13 cellular contexts compared by ENCODE assay signal in the genomic region with DNA sequence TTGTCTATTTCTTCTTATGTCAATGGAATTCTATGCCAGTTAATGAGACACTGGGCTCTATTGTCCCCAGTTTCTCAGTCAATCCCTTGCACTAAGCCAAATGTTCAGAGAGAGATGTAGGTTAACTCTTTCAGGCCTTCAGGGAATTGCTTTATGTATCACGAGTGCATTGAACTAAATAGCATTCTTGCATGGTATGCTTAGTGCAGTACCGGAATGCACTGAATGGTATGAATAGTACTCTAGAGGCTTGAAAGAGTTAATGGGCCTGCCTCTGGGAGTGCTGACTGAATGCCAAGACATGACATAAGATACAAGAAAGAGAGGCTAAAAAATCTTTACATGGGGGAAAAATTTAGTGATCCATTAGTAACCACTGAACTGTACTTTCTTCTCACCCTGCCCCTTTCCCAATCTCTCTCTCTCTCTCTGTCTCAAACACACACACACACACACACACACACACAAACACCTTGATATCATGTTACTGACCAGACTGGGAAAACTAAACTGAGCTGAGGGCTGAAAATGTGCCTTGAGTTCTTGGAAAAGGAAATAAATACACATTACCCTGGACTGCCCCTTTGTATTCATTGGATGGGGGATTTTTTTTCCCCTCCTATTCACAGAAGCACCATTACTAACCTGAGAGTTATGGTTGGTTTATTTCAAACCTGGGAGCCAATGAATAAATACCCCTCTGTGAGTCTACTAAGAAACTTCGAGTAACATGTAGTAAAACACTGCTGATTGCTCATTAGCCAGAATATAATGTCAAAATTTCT. TPM values are rescaled to one million over a fixed set of nuclear protein-coding genes. Genes with fewer than 3 reads are reported as not detected.
DNase-seq lines count a peak whose midpoint lies in the region; ATAC-seq and TF ChIP-seq lines count a peak whose summit lies in the region.
"Had no signal": no experiment of that assay in that cellular context is flagged by ENCODE, and none has a peak within 500 bp of the region (broad histone marks: within the 10 kb centered on the region; RNA-seq: fewer than 3 reads in every experiment).

No MANE protein-coding gene starts in this region.

- no peak overlapping the region for H3K27ac ChIP-seq in GM23338 (ENCODE audit: low read depth)
- peak overlapping the region; percentile 69 for H3K27ac ChIP-seq in SJCRH30
- no peak overlapping the region for H3K27ac ChIP-seq in WERI-Rb-1
- H3K27ac ChIP-seq: esophagus squamous epithelium, suprapubic skin had no signal

- H3K79me2 ChIP-seq in GM23338 (replicated peaks; ENCODE audit: insufficient read depth): no peaks in the 10 kb centered on the region

- no peak overlapping the region for H3K27ac Mint-ChIP-seq in GM23338

- no peak overlapping the region for H2AFZ ChIP-seq in GM23338

- H3K36me3 Mint-ChIP-seq in GM23338 (ENCODE audit: low read depth): no peaks in the 10 kb centered on the region

- no peaks in the 10 kb centered on the region for H3K36me3 ChIP-seq in GM23338 (ENCODE audit: insufficient read depth)
- no peaks in the 10 kb centered on the region for H3K36me3 ChIP-seq in SJCRH30
- no peaks in the 10 kb centered on the region for H3K36me3 ChIP-seq in WERI-Rb-1
- H3K36me3 ChIP-seq: esophagus squamous epithelium, suprapubic skin had no signal

- H3K9me3 Mint-ChIP-seq in GM23338: no peaks in the 10 kb centered on the region
- H3K9me3 Mint-ChIP-seq: central memory CD8-positive, alpha-beta T cell had no signal

- no peaks in the 10 kb centered on the region for H4K20me1 ChIP-seq in GM23338 (replicated peaks; ENCODE audit: insufficient read depth)

- DNase-seq in GM23338 (ENCODE audit: low spot score): no peak
- peak; percentile 48 to 80 for DNase-seq in SJCRH30
- DNase-seq in fibroblast of villous mesenchyme (ENCODE audit: low read depth): peak; percentile 21
- DNase-seq in retinal pigment epithelial cell (ENCODE audit: low read depth): peak; percentile 74
- DNase-seq in WERI-Rb-1: no peak
- DNase-seq in activated CD4-positive, alpha-beta T cell treated with anti-CD3 and anti-CD28 coated beads, Interleukin-2, amount 50 U/mL, for 4 hours: no peak
- no peak for DNase-seq in activated gamma-delta T cell treated with Interleukin-2 at 50 U/mL for 16 hours
- DNase-seq: activated CD4-positive, CD25-positive, alpha-beta regulatory T cell treated with anti-CD3 and anti-CD28 coated beads, Interleukin-2, amount 50 U/mL, for 72 hours; esophagus squamous epithelium; kidney; NCI-H1694 had no signal

- H3K4me3 Mint-ChIP-seq in GM23338: no peak overlapping the region
- H3K4me3 Mint-ChIP-seq: central memory CD8-positive, alpha-beta T cell had no signal

- H3K27me3 Mint-ChIP-seq in GM23338 (ENCODE audit: insufficient read depth, low read depth, poor library complexity): peaks cover 3% of the 10 kb centered on the region

- H3F3A ChIP-seq in GM23338 (replicated peaks; ENCODE audit: low read depth): no peaks in the 10 kb centered on the region

- no peak overlapping the region for H3K4me2 ChIP-seq in GM23338

- peaks cover 7% of the 10 kb centered on the region; the same call in 1 of the 2 replicates for H3K9me2 ChIP-seq in GM23338 (ENCODE audit: insufficient read depth)

- TF ChIP-seq CTCF in GM23338 (conservative IDR thresholded peaks at IDR 0.05; ENCODE audit: low read depth in 2 of 2) (no peak), fibroblast of villous mesenchyme (IDR thresholded peaks at IDR 0.05; ENCODE audit: insufficient read depth, low read depth, low read length) (no peak), retinal pigment epithelial cell (conservative IDR thresholded peaks at IDR 0.05; ENCODE audit: low read depth, low read length) (no peak), WERI-Rb-1 (IDR thresholded peaks at IDR 0.05; ENCODE audit: low read depth, low read length) (no peak)

- no peaks in the 10 kb centered on the region for H3K4me1 ChIP-seq in GM23338 (ENCODE audit: insufficient read depth)
- peaks cover 33% of the 10 kb centered on the region for H3K4me1 ChIP-seq in SJCRH30
- H3K4me1 ChIP-seq: suprapubic skin had no signal

- H3K4me3 ChIP-seq in GM23338: no peak overlapping the region
- H3K4me3 ChIP-seq in SJCRH30: no peak overlapping the region
- no peak overlapping the region for H3K4me3 ChIP-seq in fibroblast of villous mesenchyme (ENCODE audit: low read depth, low read length)
- no peak overlapping the region for H3K4me3 ChIP-seq in retinal pigment epithelial cell (ENCODE audit: low read length)
- H3K4me3 ChIP-seq in WERI-Rb-1 (ENCODE audit: low read depth, low read length): no peak overlapping the region
- H3K4me3 ChIP-seq: esophagus squamous epithelium, suprapubic skin had no signal

- H3K27me3 ChIP-seq in GM23338 (ENCODE audit: insufficient read depth): no peaks in the 10 kb centered on the region
- H3K27me3 ChIP-seq in SJCRH30: no peaks in the 10 kb centered on the region
- no peaks in the 10 kb centered on the region for H3K27me3 ChIP-seq in WERI-Rb-1 (ENCODE audit: insufficient read depth, low read depth, severe bottlenecking)
- H3K27me3 ChIP-seq: suprapubic skin had no signal

- peak; percentile 39; the same call in 2 of the 3 replicates for ATAC-seq in GM23338

- H3K9me3 ChIP-seq in SJCRH30 (replicated peaks): no peaks in the 10 kb centered on the region
- H3K9me3 ChIP-seq in WERI-Rb-1 (ENCODE audit: severe bottlenecking): no peaks in the 10 kb centered on the region
- H3K9me3 ChIP-seq: esophagus squamous epithelium, suprapubic skin had no signal

- H3K4me1 Mint-ChIP-seq in GM23338: peaks cover 3% of the 10 kb centered on the region; the same call in 2 of the 3 replicates
- H3K4me1 Mint-ChIP-seq: central memory CD8-positive, alpha-beta T cell had no signal

TF ChIP-seq in GM23338, 12 proteins besides CTCF, POLR2A, EP300 and RAD21 (continues in another document):
- TF ChIP-seq NANOG (IDR thresholded peaks at IDR 0.05; ENCODE audit: borderline replicate concordance) (no peak), POLR2AphosphoS5 (IDR thresholded peaks at IDR 0.05; ENCODE audit: low read depth) (no peak), EZH2phosphoT487 (IDR thresholded peaks at IDR 0.05; ENCODE audit: unreplicated experiment) (no peak), CREB1 (CRISPR knock-in tag; IDR thresholded peaks at IDR 0.05; ENCODE audit: low read depth) (no peak)
- TF ChIP-seq, protein P1, sequence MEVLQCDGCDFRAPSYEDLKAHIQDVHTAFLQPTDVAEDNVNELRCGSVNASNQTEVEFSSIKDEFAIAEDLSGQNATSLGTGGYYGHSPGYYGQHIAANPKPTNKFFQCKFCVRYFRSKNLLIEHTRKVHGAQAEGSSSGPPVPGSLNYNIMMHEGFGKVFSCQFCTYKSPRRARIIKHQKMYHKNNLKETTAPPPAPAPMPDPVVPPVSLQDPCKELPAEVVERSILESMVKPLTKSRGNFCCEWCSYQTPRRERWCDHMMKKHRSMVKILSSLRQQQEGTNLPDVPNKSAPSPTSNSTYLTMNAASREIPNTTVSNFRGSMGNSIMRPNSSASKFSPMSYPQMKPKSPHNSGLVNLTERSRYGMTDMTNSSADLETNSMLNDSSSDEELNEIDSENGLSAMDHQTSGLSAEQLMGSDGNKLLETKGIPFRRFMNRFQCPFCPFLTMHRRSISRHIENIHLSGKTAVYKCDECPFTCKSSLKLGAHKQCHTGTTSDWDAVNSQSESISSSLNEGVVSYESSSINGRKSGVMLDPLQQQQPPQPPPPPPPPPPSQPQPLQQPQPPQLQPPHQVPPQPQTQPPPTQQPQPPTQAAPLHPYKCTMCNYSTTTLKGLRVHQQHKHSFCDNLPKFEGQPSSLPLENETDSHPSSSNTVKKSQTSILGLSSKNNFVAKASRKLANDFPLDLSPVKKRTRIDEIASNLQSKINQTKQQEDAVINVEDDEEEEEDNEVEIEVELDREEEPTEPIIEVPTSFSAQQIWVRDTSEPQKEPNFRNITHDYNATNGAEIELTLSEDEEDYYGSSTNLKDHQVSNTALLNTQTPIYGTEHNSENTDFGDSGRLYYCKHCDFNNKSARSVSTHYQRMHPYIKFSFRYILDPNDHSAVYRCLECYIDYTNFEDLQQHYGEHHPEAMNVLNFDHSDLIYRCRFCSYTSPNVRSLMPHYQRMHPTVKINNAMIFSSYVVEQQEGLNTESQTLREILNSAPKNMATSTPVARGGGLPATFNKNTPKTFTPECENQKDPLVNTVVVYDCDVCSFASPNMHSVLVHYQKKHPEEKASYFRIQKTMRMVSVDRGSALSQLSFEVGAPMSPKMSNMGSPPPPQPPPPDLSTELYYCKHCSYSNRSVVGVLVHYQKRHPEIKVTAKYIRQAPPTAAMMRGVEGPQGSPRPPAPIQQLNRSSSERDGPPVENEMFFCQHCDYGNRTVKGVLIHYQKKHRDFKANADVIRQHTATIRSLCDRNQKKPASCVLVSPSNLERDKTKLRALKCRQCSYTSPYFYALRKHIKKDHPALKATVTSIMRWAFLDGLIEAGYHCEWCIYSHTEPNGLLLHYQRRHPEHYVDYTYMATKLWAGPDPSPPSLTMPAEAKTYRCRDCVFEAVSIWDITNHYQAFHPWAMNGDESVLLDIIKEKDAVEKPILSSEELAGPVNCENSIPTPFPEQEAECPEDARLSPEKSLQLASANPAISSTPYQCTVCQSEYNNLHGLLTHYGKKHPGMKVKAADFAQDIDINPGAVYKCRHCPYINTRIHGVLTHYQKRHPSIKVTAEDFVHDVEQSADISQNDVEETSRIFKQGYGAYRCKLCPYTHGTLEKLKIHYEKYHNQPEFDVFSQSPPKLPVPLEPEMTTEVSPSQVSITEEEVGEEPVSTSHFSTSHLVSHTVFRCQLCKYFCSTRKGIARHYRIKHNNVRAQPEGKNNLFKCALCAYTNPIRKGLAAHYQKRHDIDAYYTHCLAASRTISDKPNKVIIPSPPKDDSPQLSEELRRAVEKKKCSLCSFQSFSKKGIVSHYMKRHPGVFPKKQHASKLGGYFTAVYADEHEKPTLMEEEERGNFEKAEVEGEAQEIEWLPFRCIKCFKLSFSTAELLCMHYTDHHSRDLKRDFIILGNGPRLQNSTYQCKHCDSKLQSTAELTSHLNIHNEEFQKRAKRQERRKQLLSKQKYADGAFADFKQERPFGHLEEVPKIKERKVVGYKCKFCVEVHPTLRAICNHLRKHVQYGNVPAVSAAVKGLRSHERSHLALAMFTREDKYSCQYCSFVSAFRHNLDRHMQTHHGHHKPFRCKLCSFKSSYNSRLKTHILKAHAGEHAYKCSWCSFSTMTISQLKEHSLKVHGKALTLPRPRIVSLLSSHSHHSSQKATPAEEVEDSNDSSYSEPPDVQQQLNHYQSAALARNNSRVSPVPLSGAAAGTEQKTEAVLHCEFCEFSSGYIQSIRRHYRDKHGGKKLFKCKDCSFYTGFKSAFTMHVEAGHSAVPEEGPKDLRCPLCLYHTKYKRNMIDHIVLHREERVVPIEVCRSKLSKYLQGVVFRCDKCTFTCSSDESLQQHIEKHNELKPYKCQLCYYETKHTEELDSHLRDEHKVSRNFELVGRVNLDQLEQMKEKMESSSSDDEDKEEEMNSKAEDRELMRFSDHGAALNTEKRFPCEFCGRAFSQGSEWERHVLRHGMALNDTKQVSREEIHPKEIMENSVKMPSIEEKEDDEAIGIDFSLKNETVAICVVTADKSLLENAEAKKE (CRISPR knock-in tag; IDR thresholded peaks at IDR 0.05): no peak

RNA-seq across cellular contexts. Expression of a gene that starts 35.4 kb away (rescaled TPM):
- total RNA-seq in GM23338 (2014; rRNA removed; shearing (Covaris generic)): 0.54 and 1.2 TPM in 2 replicates
- polyA plus RNA-seq in GM23338 (2016; fragmentation: Nextera tagmentation; extraction: Ambion mirVana): 0.42 and 0.61 TPM in 2 replicates
- not detected in 2 replicates for total RNA-seq in SJCRH30 (2014; rRNA removed; shearing (Covaris generic))
- total RNA-seq in fibroblast of villous mesenchyme: under 0.01 and 1.3 TPM in 2 replicates
- total RNA-seq: suprapubic skin had no signal

Comparison
In these comparisons a context has a peak if more than half of its experiments do, and no peak if none do; other contexts are left out.
1. DNase-seq: peak in SJCRH30 (2 of 2), fibroblast of villous mesenchyme (single experiment) and retinal pigment epithelial cell (single experiment); none in GM23338 (single experiment), WERI-Rb-1 (single experiment), activated CD4-positive, alpha-beta T cell treated with anti-CD3 and anti-CD28 coated beads, Interleukin-2, amount 50 U/mL, for 4 hours (0 of 2) and activated gamma-delta T cell treated with Interleukin-2 at 50 U/mL for 16 hours (single experiment).